1 cellular context compared by ENCODE assay signal in genomic region chr4:70839537-70840093, GRCh38.
TF ChIP-seq lines count a peak whose summit lies in the region.

TSS of gene GRSF1 (minus strand) at chr4:70839890. CDS start at chr4:70839827, 63 bp downstream.

TF ChIP-seq in K562, 482 proteins besides CTCF, POLR2A, EP300 and RAD21 (continued from another document):
- TF ChIP-seq CGGBP1 (CRISPR knock-in tag; IDR thresholded peaks at IDR 0.05) (no peak), SIN3B (IDR thresholded peaks at IDR 0.05; ENCODE audit: low read depth) (peak; percentile 63), NBN (IDR thresholded peaks at IDR 0.05; ENCODE audit: low read depth) (no peak), ZNF23 (CRISPR knock-in tag; IDR thresholded peaks at IDR 0.05) (no peak), FOXM1 (IDR thresholded peaks at IDR 0.05; ENCODE audit: low read depth) (no peak), FOXM1 (CRISPR knock-in tag; IDR thresholded peaks at IDR 0.05; ENCODE audit: low read depth) (peak; percentile 54; the same call in 1 of the 2 replicates), ZNF212 (CRISPR knock-in tag; IDR thresholded peaks at IDR 0.05) (no peak), ZBTB12 (CRISPR knock-in tag; IDR thresholded peaks at IDR 0.05) (no peak), DNMT1 (IDR thresholded peaks at IDR 0.05) (no peak), ZFP30 (CRISPR knock-in tag; IDR thresholded peaks at IDR 0.05; ENCODE audit: borderline replicate concordance) (no peak), IRF1 (CRISPR knock-in tag; IDR thresholded peaks at IDR 0.05; ENCODE audit: borderline replicate concordance) (no peak), HSF4 (CRISPR knock-in tag; IDR thresholded peaks at IDR 0.05; ENCODE audit: borderline replicate concordance) (no peak), ADNP (tag; IDR thresholded peaks at IDR 0.05) (no peak)
